ENCODE assay signal across 8 cellular contexts in genomic region chr12:53995311-53996187, GRCh38. TPM values are rescaled to one million over a fixed set of nuclear protein-coding genes. Genes with fewer than 3 reads are reported as not detected.
DNase-seq lines count a peak whose midpoint lies in the region; ATAC-seq and TF ChIP-seq lines count a peak whose summit lies in the region.

No MANE protein-coding gene starts in this region.

- H3K27me3 ChIP-seq in SJSA1 (replicated peaks) (no peaks in the 10 kb centered on the region), parathyroid adenoma (ENCODE audit: control insufficient read depth, insufficient read depth, low read length) (peaks cover 51% of the 10 kb centered on the region)

- no peak for ATAC-seq in Right ventricle myocardium inferior

- H3K9me3 ChIP-seq in SJSA1 (replicated peaks) (no peaks in the 10 kb centered on the region), parathyroid adenoma (ENCODE audit: control insufficient read depth, low read length) (no peaks in the 10 kb centered on the region)

- peak overlapping the region; percentile 93 for H3K27ac ChIP-seq in SJSA1
- no peak overlapping the region for H3K27ac ChIP-seq in parathyroid adenoma

- intact Hi-C loops in Right ventricle myocardium inferior (cut with DNase I) (no loop called here), cardiac septum (cut with DNase I) (no loop called here)

- no peaks in the 10 kb centered on the region for H3K36me3 ChIP-seq in SJSA1
- H3K36me3 ChIP-seq in parathyroid adenoma (ENCODE audit: control insufficient read depth, insufficient read depth, low read length) = no peaks in the 10 kb centered on the region

- peak; percentile 66 for DNase-seq in Right ventricle myocardium inferior (ENCODE audit: missing footprints)
- DNase-seq in cardiac septum (ENCODE audit: low spot score) = no peak
- DNase-seq in SJSA1 (ENCODE audit: low read depth in 1 of 2, low spot score in 2 of 2) = peak; percentile 80 to 89
- DNase-seq in foreskin fibroblast = peak in 1 of 2 donors; percentile 72
- DNase-seq in midbrain (lab: John Stamatoyannopoulos, UW) = no peak
- DNase-seq in SHP77 treated with DMSO at 0.1 percent for 48 hours (lab: John Stamatoyannopoulos, UW) = no peak
- no peak for DNase-seq in superior temporal gyrus (ENCODE audit: extremely low spot score)

- peak overlapping the region; percentile 48 for H2AFZ ChIP-seq in parathyroid adenoma

- H3K4me1 ChIP-seq in SJSA1 (replicated peaks) (peaks cover 72% of the 10 kb centered on the region), parathyroid adenoma (no peaks in the 10 kb centered on the region)

- TF ChIP-seq CTCF in foreskin fibroblast (IDR thresholded peaks at IDR 0.05; ENCODE audit: low read depth, low read length) = no peak
- no peak for TF ChIP-seq CTCF in parathyroid adenoma (IDR thresholded peaks at IDR 0.05)

- H3K79me2 ChIP-seq in parathyroid adenoma = no peaks in the 10 kb centered on the region

- H3K4me3 ChIP-seq in SJSA1 (peak overlapping the region; percentile 49), foreskin fibroblast (ENCODE audit: low read depth in 1 of 2, low read length in 2 of 2) (peak overlapping the region; percentile 44 to 53), parathyroid adenoma (ENCODE audit: low read depth, low read length) (peak overlapping the region; percentile 60)

- peak overlapping the region; percentile 81 for H3K4me2 ChIP-seq in parathyroid adenoma (ENCODE audit: low read length)

- no peak overlapping the region for H3K9ac ChIP-seq in parathyroid adenoma

RNA-seq across cellular contexts. Expression of gene HOXC9, which starts 4.4 kb away (rescaled TPM):
- total RNA-seq in Right ventricle myocardium inferior (not detected), cardiac septum (not detected)
- 9.6 and 14.2 TPM in 2 replicates for total RNA-seq in SJSA1 (2014; rRNA removed; shearing (Covaris generic))

RNA-seq across cellular contexts. Expression of gene HOXC10, which starts 10.6 kb away (rescaled TPM):
- total RNA-seq in Right ventricle myocardium inferior (not detected), cardiac septum (not detected)
- 3.2 and 7.5 TPM in 2 replicates for total RNA-seq in SJSA1 (2014; rRNA removed; shearing (Covaris generic))

RNA-seq across cellular contexts. Expression of gene HOXC8, which starts 13.2 kb away (rescaled TPM):
- total RNA-seq in Right ventricle myocardium inferior (not detected), cardiac septum (not detected)
- 0.19 and 1.3 TPM in 2 replicates for total RNA-seq in SJSA1 (2014; rRNA removed; shearing (Covaris generic))

RNA-seq across cellular contexts. Expression of gene HOTAIR, which starts 20.8 kb away (rescaled TPM):
- total RNA-seq in Right ventricle myocardium inferior = not detected
- not detected for total RNA-seq in cardiac septum
- total RNA-seq in SJSA1 (2014; rRNA removed; shearing (Covaris generic)) = 11.1 and 13.5 TPM in 2 replicates

RNA-seq across cellular contexts. Expression of gene HOXC11, which starts 22.6 kb away (rescaled TPM):
- total RNA-seq in Right ventricle myocardium inferior (not detected), cardiac septum (not detected)
- 4.3 and 4.6 TPM in 2 replicates for total RNA-seq in SJSA1 (2014; rRNA removed; shearing (Covaris generic))

Comparison
In these comparisons a context has a peak if more than half of its experiments do, and no peak if none do; other contexts are left out.
1. DNase-seq: peak in Right ventricle myocardium inferior (single experiment) and SJSA1 (2 of 2); none in cardiac septum (single experiment), midbrain (single experiment), SHP77 treated with DMSO at 0.1 percent for 48 hours (single experiment) and superior temporal gyrus (single experiment).
2. RNA of gene HOXC9, which starts 4.4 kb away (total RNA-seq): 9.6 to 14.2 TPM in SJSA1; not detected in Right ventricle myocardium inferior (single experiment) and not detected in cardiac septum (single experiment); every median in the first group is over 10 times any median in the second.
3. Peak in every context shown above with its lines, with median percentiles within 50 percentile points of each other: H3K4me3 ChIP-seq.